In the genomic region with DNA sequence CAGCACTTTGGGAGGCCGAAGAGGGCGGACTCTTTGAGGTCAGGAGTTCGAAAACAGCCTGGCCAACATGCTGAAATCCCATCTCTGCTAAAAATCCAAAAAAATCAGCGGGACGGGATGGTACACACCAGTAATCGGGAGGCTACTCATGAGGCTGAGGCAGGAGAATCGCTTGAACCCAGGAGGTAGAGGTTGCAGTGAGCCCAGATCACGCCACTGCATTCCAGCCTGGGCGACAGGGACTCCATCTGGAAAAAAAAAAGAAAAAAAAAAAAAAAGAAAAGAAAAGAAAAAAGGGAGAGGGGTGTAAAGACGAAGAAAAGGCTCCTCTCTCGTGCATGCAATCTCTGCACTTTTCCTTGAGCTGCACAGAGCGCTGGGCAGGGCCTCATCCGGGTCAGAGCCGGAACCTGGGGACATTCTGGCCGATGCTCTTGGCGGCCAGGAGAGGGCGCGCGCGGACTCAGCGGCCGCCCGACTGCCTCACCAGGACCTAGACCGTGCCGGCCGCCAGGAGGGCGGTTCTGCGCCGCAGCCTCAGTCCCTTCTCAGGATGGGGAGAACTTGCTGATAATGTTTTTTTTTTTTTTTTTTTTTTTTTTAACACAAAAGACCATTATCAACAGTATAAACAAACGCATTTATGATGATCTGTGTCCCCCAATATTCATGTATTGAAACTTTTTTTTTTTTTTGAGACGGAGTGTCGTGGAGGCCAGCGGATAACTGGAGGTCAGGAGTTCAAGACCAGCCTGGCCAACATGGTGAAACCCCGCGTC, we compare ENCODE assay signal across 8 cellular contexts. TPM values are rescaled to one million over a fixed set of nuclear protein-coding genes. Genes with fewer than 3 reads are reported as not detected.
DNase-seq lines count a peak whose midpoint lies in the region; TF ChIP-seq lines count a peak whose summit lies in the region.

No MANE protein-coding gene starts in this region.

- H3K4me3 ChIP-seq in AG10803 (ENCODE audit: low read length) (no peak overlapping the region), KMS-11 (IDR thresholded peaks at IDR 0.05; ENCODE audit: insufficient read depth, low read depth, low read length) (no peak overlapping the region), neutrophil (ENCODE audit: low read depth in 1 of 2, low read length in 1 of 2) (no peak overlapping the region), thyroid gland (replicated peaks in 1 of 3) (no peak overlapping the region)

- peak overlapping the region; percentile 29 for H2AFZ ChIP-seq in KMS-11 (ENCODE audit: low read depth)

- no peaks in the 10 kb centered on the region; the same call in 1 of the 2 replicates for H4K20me1 ChIP-seq in KMS-11 (ENCODE audit: insufficient read depth)

- H3K4me2 ChIP-seq in KMS-11, result peak overlapping the region; percentile 5; the same call in 1 of the 2 replicates

- H3K27ac ChIP-seq in KMS-11 (no peak overlapping the region), neutrophil (no peak overlapping the region), thyroid gland (no peak overlapping the region)

- H3K9me3 ChIP-seq in neutrophil (no peaks in the 10 kb centered on the region), thyroid gland (no peaks in the 10 kb centered on the region)

- H3K79me2 ChIP-seq in KMS-11 (ENCODE audit: insufficient read depth, low read depth), result no peaks in the 10 kb centered on the region

- DNase-seq in AG10803 (ENCODE audit: low read depth) (peak; percentile 72), GM19238 (ENCODE audit: insufficient read length, low spot score) (peak; percentile 71), RPMI7951 (ENCODE audit: low read depth) (peak; percentile 75), activated T-helper 1 cell treated with Interleukin-2 at 50 U/mL for 16 hours (ENCODE audit: low read depth) (peak; percentile 50), fibroblast of the conjunctiva (ENCODE audit: low read depth) (peak; percentile 66), thyroid gland (peak; percentile 70)

- H3K27me3 ChIP-seq in KMS-11 (ENCODE audit: insufficient read depth, low read depth) (peaks cover 22% of the 10 kb centered on the region; the same call in 1 of the 2 replicates), neutrophil (peaks cover 41% of the 10 kb centered on the region), thyroid gland (no peaks in the 10 kb centered on the region)

- TF ChIP-seq CTCF in AG10803 (conservative IDR thresholded peaks at IDR 0.05; ENCODE audit: low read length), result peak; percentile 77
- peak; percentile 89 for TF ChIP-seq CTCF in KMS-11 (conservative IDR thresholded peaks at IDR 0.05; ENCODE audit: low read depth, low read length)
- TF ChIP-seq CTCF in neutrophil (IDR thresholded peaks at IDR 0.05), result peak; percentile 92
- TF ChIP-seq CTCF in thyroid gland (IDR thresholded peaks at IDR 0.05), result peak; percentile 82 to 95 (median 92)

- 25 to 27% methylated on average over 34 to 35 of the region's 35 CpGs for WGBS in thyroid gland, 2 donors

- TF ChIP-seq POLR2A in thyroid gland (IDR thresholded peaks at IDR 0.05), result no peak

- intact Hi-C loops in thyroid gland (cut with DNase I), result loop anchor here (5.0 kb wide), 1 partner anchor 53 kb away; no protein-coding TSS in a partner anchor

- H3K4me1 ChIP-seq in KMS-11 (ENCODE audit: low read depth, poor library complexity, severe bottlenecking) (peaks cover 14% of the 10 kb centered on the region), neutrophil (ENCODE audit: control insufficient read depth in 1 of 2, insufficient read depth in 1 of 2, low read depth in 1 of 2, low read length in 1 of 2) (peaks cover 0 to 4% of the 10 kb centered on the region in 2 experiments), thyroid gland (peaks cover 0 to 2% of the 10 kb centered on the region in 2 donors)

- H3K9ac ChIP-seq in KMS-11, result no peak overlapping the region

- H3K36me3 ChIP-seq in KMS-11 (ENCODE audit: insufficient read depth), result no peaks in the 10 kb centered on the region
- no peaks in the 10 kb centered on the region for H3K36me3 ChIP-seq in neutrophil
- H3K36me3 ChIP-seq in thyroid gland, result no peaks in the 10 kb centered on the region

RNA-seq across cellular contexts. Expression of a gene that starts 8.2 kb away (rescaled TPM):
- total RNA-seq in RPMI7951 (2014; rRNA removed; shearing (Covaris generic)), result 70.4 and 91.8 TPM in 2 replicates
- total RNA-seq in thyroid gland, result 10 to 100 TPM; 58.4 to 89.3 (median 73.8) TPM

RNA-seq across cellular contexts. Expression of a gene that starts 16.8 kb away (rescaled TPM):
- total RNA-seq in RPMI7951 (2014; rRNA removed; shearing (Covaris generic)), result 0.72 and 0.78 TPM in 2 replicates
- 1 to 10 TPM; 1.2 to 7.7 (median 4.6) TPM for total RNA-seq in thyroid gland

RNA-seq across cellular contexts. Expression of a gene that starts 37.0 kb away (rescaled TPM):
- total RNA-seq in RPMI7951 (2014; rRNA removed; shearing (Covaris generic)), result 7.9 and 13.5 TPM in 2 replicates
- total RNA-seq in thyroid gland, result 10 to 100 TPM; 31.3 to 49.8 (median 41.5) TPM

RNA-seq across cellular contexts. Expression of a gene that starts 44.7 kb away (rescaled TPM):
- total RNA-seq in RPMI7951 (2014; rRNA removed; shearing (Covaris generic)), result 0.88 and 1.2 TPM in 2 replicates
- total RNA-seq in thyroid gland, result not detected

RNA-seq across cellular contexts. Expression of a gene that starts 57.7 kb away (rescaled TPM):
- total RNA-seq in RPMI7951 (2014; rRNA removed; shearing (Covaris generic)), result not detected in 2 replicates
- under 1 TPM in 1 of 4 donors, not detected in 3; 0.56 TPM for total RNA-seq in thyroid gland
